1 cellular context compared by ENCODE assay signal in the genomic region with DNA sequence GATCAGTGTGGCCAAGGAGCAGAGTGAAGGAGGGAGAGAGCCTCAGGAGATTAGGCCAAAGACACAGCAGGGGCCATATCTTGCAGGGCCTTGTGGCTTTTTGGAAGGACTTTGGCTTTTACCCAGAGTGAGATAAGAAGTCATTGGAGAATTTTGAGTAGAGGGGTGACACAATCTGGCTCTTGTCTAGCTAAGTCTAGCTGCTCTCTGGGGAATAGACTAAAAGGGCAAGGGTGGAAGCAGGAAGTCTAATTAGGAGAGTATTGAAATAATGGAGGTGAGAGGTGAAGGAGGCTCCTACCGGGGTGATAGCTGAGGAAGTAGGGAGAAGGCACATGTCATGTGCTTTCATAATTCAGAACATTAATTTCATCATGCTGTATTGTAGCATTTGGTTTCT.
TF ChIP-seq lines count a peak whose summit lies in the region.

No MANE protein-coding gene starts in this region.

TF ChIP-seq in GM23338, 12 proteins besides CTCF, POLR2A, EP300 and RAD21 (continued from another document):
- TF ChIP-seq ZNF114 (CRISPR knock-in tag; IDR thresholded peaks at IDR 0.05), result no peak
- no peak for TF ChIP-seq EZH2 (IDR thresholded peaks at IDR 0.05; ENCODE audit: low read depth, unreplicated experiment)
- no peak for TF ChIP-seq STAT1 (IDR thresholded peaks at IDR 0.05; ENCODE audit: unreplicated experiment)
- no peak for TF ChIP-seq EZH2phosphoT487 (IDR thresholded peaks at IDR 0.05; ENCODE audit: unreplicated experiment)
- TF ChIP-seq POLR2AphosphoS5 (IDR thresholded peaks at IDR 0.05; ENCODE audit: low read depth), result no peak
- TF ChIP-seq REST (IDR thresholded peaks at IDR 0.05; ENCODE audit: unreplicated experiment), result no peak
- no peak for TF ChIP-seq ZNF331 (CRISPR knock-in tag; IDR thresholded peaks at IDR 0.05; ENCODE audit: low read depth)
- TF ChIP-seq NANOG (IDR thresholded peaks at IDR 0.05; ENCODE audit: borderline replicate concordance), result no peak
TF ChIP-seq in GM23338: peak in this region for 0.
